Comparison of ENCODE assay signal across 20 cellular contexts in the genomic region with DNA sequence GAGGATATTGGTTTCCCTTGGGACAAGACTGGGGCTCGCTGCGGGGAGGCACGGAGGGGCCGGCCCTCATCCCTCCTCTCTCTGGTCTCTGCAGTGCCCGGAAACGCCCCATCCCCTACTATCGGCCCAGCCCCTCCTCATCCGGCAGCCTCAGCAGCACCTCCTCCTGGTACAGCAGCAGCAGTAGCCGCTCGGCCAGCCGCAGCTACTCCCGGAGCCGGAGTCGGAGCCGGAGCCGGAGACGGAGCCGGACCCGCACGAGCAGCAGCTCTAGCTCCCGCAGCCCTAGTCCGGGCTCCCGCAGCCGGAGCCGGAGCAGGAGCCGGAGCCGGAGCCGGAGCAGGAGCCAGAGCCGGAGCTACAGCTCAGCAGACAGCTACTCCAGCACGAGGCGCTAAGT. TPM values are rescaled to one million over a fixed set of nuclear protein-coding genes. Genes with fewer than 3 reads are reported as not detected.
DNase-seq lines count a peak whose midpoint lies in the region; ATAC-seq and TF ChIP-seq lines count a peak whose summit lies in the region.
"Had no signal": no experiment of that assay in that cellular context is flagged by ENCODE, and none has a peak within 500 bp of the region (broad histone marks: within the 10 kb centered on the region; RNA-seq: fewer than 3 reads in every experiment).

No MANE protein-coding gene starts in this region.

- WGBS in H9 (ENCODE audit: extremely low coverage, insufficient read length, low lambda C conversion rate): no CpG with 5 or more reads among the region's 31 CpGs
- WGBS in endodermal cell (ENCODE audit: insufficient coverage in 1 of 2, insufficient read length in 1 of 2), 2 experiments: 85 to 95% methylated on average over 8 to 31 of the region's 31 CpGs
- WGBS in mesendoderm (ENCODE audit: extremely low coverage, insufficient coverage, low lambda C conversion rate): no CpG with 5 or more reads among the region's 31 CpGs

- H3K27me3 ChIP-seq in A673 (replicated peaks; ENCODE audit: insufficient read depth, low read depth, low read length, poor library complexity) (peaks cover 22% of the 10 kb centered on the region), H9 (ENCODE audit: insufficient read depth, low read length) (no peaks in the 10 kb centered on the region), endodermal cell (ENCODE audit: control insufficient read depth, insufficient read depth, low read length, poor library complexity, severe bottlenecking) (no peaks in the 10 kb centered on the region), mesendoderm (ENCODE audit: insufficient read depth, low read length, poor library complexity) (no peaks in the 10 kb centered on the region)
- H3K27me3 ChIP-seq: body of pancreas, SJCRH30 had no signal

- H3K9me3 ChIP-seq in A673 (ENCODE audit: low read depth, low read length, poor library complexity, severe bottlenecking): no peaks in the 10 kb centered on the region
- H3K9me3 ChIP-seq in H9 (ENCODE audit: control insufficient read depth, low read depth, low read length): peaks cover 5% of the 10 kb centered on the region
- peaks cover 10% of the 10 kb centered on the region for H3K9me3 ChIP-seq in endodermal cell (ENCODE audit: control insufficient read depth, low read length)
- H3K9me3 ChIP-seq: body of pancreas, pancreas, SJCRH30 had no signal

- BruUV-seq in A673 (replicated peaks; lab: Mats Ljungman, UMichigan): no TSS peak

- CTCF ChIA-PET in A673 (lab: Charles Lee): no interaction called here

- H4K8ac ChIP-seq in H9 (replicated peaks; ENCODE audit: insufficient read length, low read depth, low read length) (no peak overlapping the region), mesendoderm (ENCODE audit: low read depth, low read length) (no peak overlapping the region)

- no peaks in the 10 kb centered on the region for H3K79me1 ChIP-seq in H9 (ENCODE audit: insufficient read depth, low read depth, low read length, poor library complexity, severe bottlenecking)
- no peaks in the 10 kb centered on the region for H3K79me1 ChIP-seq in mesendoderm (ENCODE audit: low read length)

- H3K9me3 Mint-ChIP-seq in H9 (peaks cover 5 to 8% of the 10 kb centered on the region in 2 experiments; a peak in 4 of 5 replicates), endodermal cell (peaks cover 8% of the 10 kb centered on the region)

- no peak overlapping the region for H3T11ph ChIP-seq in H9 (ENCODE audit: low read length)

- DNase-seq in A673 (ENCODE audit: low spot score): no peak
- peak; percentile 98 for DNase-seq in H9
- peak; percentile 94 for DNase-seq in endodermal cell
- DNase-seq in mesendoderm: peak; percentile 84
- DNase-seq in foreskin melanocyte: no peak
- no peak for DNase-seq in NCI-H1105 (lab: John Stamatoyannopoulos, UW)
- DNase-seq in activated CD8-positive, alpha-beta memory T cell treated with anti-CD3 and anti-CD28 coated beads for 24 hours: no peak
- DNase-seq: activated CD4-positive, alpha-beta T cell treated with anti-CD3 and anti-CD28 coated beads, Interleukin-2, amount 10 ng/mL, durations not matched to agents 24 days and 14 days; activated naive CD4-positive, alpha-beta T cell treated with anti-CD3 and anti-CD28 coated beads, Interleukin-2, amount 50 U/mL, for 16 hours; body of pancreas; COR-L47; dermis blood vessel endothelial cell; esophagus squamous epithelium; NCI-H1930; NCI-H510A treated with DMSO at 0.1 percent for 48 hours; pancreas; SJCRH30; T-helper 9 cell had no signal

- no peak overlapping the region for H3K4ac ChIP-seq in H9 (ENCODE audit: low read depth, low read length)
- no peak overlapping the region for H3K4ac ChIP-seq in mesendoderm (ENCODE audit: low read depth, low read length)

- no peak overlapping the region for H2BK12ac ChIP-seq in H9 (ENCODE audit: insufficient read length, low read depth, low read length)

- H3K23me2 ChIP-seq in H9 (ENCODE audit: insufficient read length, low read depth, low read length, poor library complexity, severe bottlenecking): peaks cover 13% of the 10 kb centered on the region

- ATAC-seq in GM19023 (IDR thresholded peaks at IDR 0.05; ENCODE audit: unreplicated experiment): no peak
- ATAC-seq: body of pancreas; pancreas; stimulated activated memory B cell treated with anti-CD40 and anti-IgM and Interleukin-4, amounts not matched to agents 10 μg/mL and 1 μg/mL and 100 μg/mL, for 72 hours had no signal

- no peak overlapping the region for H2AFZ ChIP-seq in H9 (ENCODE audit: low read length)

- TF ChIP-seq CTCF in A673 (conservative IDR thresholded peaks at IDR 0.05; ENCODE audit: low read depth, low read length): 0 out of 2 replicates have a peak, but pooled peaks have one; percentile 19
- TF ChIP-seq CTCF in H9 (conservative IDR thresholded peaks at IDR 0.05): peak; percentile 71
- TF ChIP-seq CTCF in endodermal cell (conservative IDR thresholded peaks at IDR 0.05): peak; percentile 64

- H3K27ac ChIP-seq in A673 (ENCODE audit: low read depth, low read length, poor library complexity, severe bottlenecking) (no peak overlapping the region), H9 (ENCODE audit: insufficient read length, low read depth, low read length) (no peak overlapping the region), endodermal cell (ENCODE audit: low read depth, low read length) (no peak overlapping the region), mesendoderm (ENCODE audit: low read depth, low read length) (no peak overlapping the region)
- H3K27ac ChIP-seq: body of pancreas, pancreas, SJCRH30 had no signal

- H3K36me3 ChIP-seq in A673 (ENCODE audit: insufficient read depth, low read length, poor library complexity, severe bottlenecking) (no peaks in the 10 kb centered on the region), endodermal cell (ENCODE audit: control insufficient read depth, insufficient read depth, low read length) (no peaks in the 10 kb centered on the region), mesendoderm (ENCODE audit: control insufficient read depth, insufficient read depth, low read length) (no peaks in the 10 kb centered on the region)
- H3K36me3 ChIP-seq: esophagus squamous epithelium, pancreas, SJCRH30 had no signal

- H3K56ac ChIP-seq in H9 (ENCODE audit: insufficient read length, low read depth, low read length) (no peak overlapping the region), mesendoderm (ENCODE audit: low read length) (no peak overlapping the region)

- H4K5ac ChIP-seq in H9 (ENCODE audit: insufficient read length, low read depth, low read length): no peak overlapping the region
- no peak overlapping the region for H4K5ac ChIP-seq in mesendoderm (ENCODE audit: low read length)

- no peaks in the 10 kb centered on the region for H3K79me2 ChIP-seq in H9 (ENCODE audit: insufficient read depth, low read length)
- H3K79me2 ChIP-seq in mesendoderm (ENCODE audit: control insufficient read depth, insufficient read depth, low read length): no peaks in the 10 kb centered on the region

- H3K4me2 ChIP-seq in H9 (ENCODE audit: insufficient read depth, insufficient read length, low read length): no peak overlapping the region
- no peak overlapping the region for H3K4me2 ChIP-seq in mesendoderm (ENCODE audit: low read length)

- peaks cover 15 to 22% (median 18%) of the 10 kb centered on the region in 3 experiments for H3K36me3 Mint-ChIP-seq in H9 (ENCODE audit: insufficient read depth in 1 of 3, low read depth in 3 of 3)
- H3K36me3 Mint-ChIP-seq in endodermal cell (ENCODE audit: low read depth): peaks cover 5% of the 10 kb centered on the region
- H3K36me3 Mint-ChIP-seq: stimulated activated memory B cell treated with anti-CD40 and anti-IgM and Interleukin-4, amounts not matched to agents 10 μg/mL and 1 μg/mL and 100 μg/mL, for 72 hours had no signal

- H3K14ac ChIP-seq in H9 (ENCODE audit: insufficient read depth, low read length): no peak overlapping the region

- H2BK120ac ChIP-seq in H9 (ENCODE audit: low read depth, low read length, poor library complexity, severe bottlenecking) (no peak overlapping the region), mesendoderm (ENCODE audit: low read depth, low read length) (no peak overlapping the region)

- H3K4me1 ChIP-seq in A673 (ENCODE audit: insufficient read depth, low read length, poor library complexity, severe bottlenecking) (no peaks in the 10 kb centered on the region), H9 (ENCODE audit: insufficient read depth, low read length) (peaks cover 4% of the 10 kb centered on the region; the same call in 1 of the 2 replicates), endodermal cell (ENCODE audit: control insufficient read depth, insufficient read depth, low read length) (no peaks in the 10 kb centered on the region), mesendoderm (ENCODE audit: control insufficient read depth, low read depth, low read length) (peaks cover 4% of the 10 kb centered on the region)
- H3K4me1 ChIP-seq: body of pancreas, pancreas, SJCRH30 had no signal

- POLR2A ChIA-PET in A673 (lab: Charles Lee; ENCODE audit: low non-redundant PET): no interaction called here

- H3K4me3 ChIP-seq in A673 (ENCODE audit: low read depth, low read length, poor library complexity, severe bottlenecking) (no peak overlapping the region), endodermal cell (ENCODE audit: low read length) (no peak overlapping the region), mesendoderm (ENCODE audit: low read length) (no peak overlapping the region)
- H3K4me3 ChIP-seq: body of pancreas, pancreas, SJCRH30 had no signal

- no peak overlapping the region for H3K9ac ChIP-seq in H9 (ENCODE audit: extremely low read depth, insufficient read length, low read length)
- H3K9ac ChIP-seq in endodermal cell (ENCODE audit: extremely low read depth, low read length, poor library complexity, severe bottlenecking): no peak overlapping the region
- H3K9ac ChIP-seq in mesendoderm (ENCODE audit: low read length): no peak overlapping the region

- H2AK5ac ChIP-seq in H9 (ENCODE audit: insufficient read length, low read length) (no peak overlapping the region), mesendoderm (ENCODE audit: low read length) (no peak overlapping the region)

- no peak overlapping the region for H2BK5ac ChIP-seq in H9 (ENCODE audit: insufficient read length, low read length)
- no peak overlapping the region for H2BK5ac ChIP-seq in mesendoderm (ENCODE audit: low read length)

- no peaks in the 10 kb centered on the region for H4K20me1 ChIP-seq in H9 (ENCODE audit: control insufficient read depth, insufficient read depth, insufficient read length)

- H2BK20ac ChIP-seq in H9 (ENCODE audit: low read depth, low read length, poor library complexity, severe bottlenecking): no peak overlapping the region

- H3K27me3 Mint-ChIP-seq in H9 (ENCODE audit: low read depth) (no peaks in the 10 kb centered on the region; the same call in 1 of the 2 replicates), endodermal cell (ENCODE audit: insufficient read depth) (peaks cover 4% of the 10 kb centered on the region)

- no peak overlapping the region for H3K18ac ChIP-seq in H9 (ENCODE audit: insufficient read length, low read depth, low read length)
- no peak overlapping the region for H3K18ac ChIP-seq in mesendoderm (ENCODE audit: low read length)

- H3K4me1 Mint-ChIP-seq in H9 (peaks cover 20 to 34% of the 10 kb centered on the region in 2 experiments), endodermal cell (peaks cover 17% of the 10 kb centered on the region)
- H3K4me1 Mint-ChIP-seq: stimulated activated memory B cell treated with anti-CD40 and anti-IgM and Interleukin-4, amounts not matched to agents 10 μg/mL and 1 μg/mL and 100 μg/mL, for 72 hours had no signal

- intact Hi-C loops in A673 (cut with micrococcal nuclease; ENCODE audit: unreplicated experiment): no loop called here

- no peak overlapping the region; a peak in 1 of 7 replicates for H3K27ac Mint-ChIP-seq in H9
- H3K27ac Mint-ChIP-seq in endodermal cell: no peak overlapping the region
- H3K27ac Mint-ChIP-seq: activated CD4-positive, alpha-beta T cell treated with anti-CD3 and anti-CD28 coated beads, Interleukin-2, amount 10 ng/mL, durations not matched to agents 24 days and 14 days; stimulated activated memory B cell treated with anti-CD40 and anti-IgM and Interleukin-4, amounts not matched to agents 10 μg/mL and 1 μg/mL and 100 μg/mL, for 72 hours had no signal

- H3K23ac ChIP-seq in H9 (ENCODE audit: insufficient read length, low read depth, low read length) (no peak overlapping the region), mesendoderm (ENCODE audit: low read length) (no peak overlapping the region)

- H4K91ac ChIP-seq in H9 (ENCODE audit: insufficient read length, low read depth, low read length): no peak overlapping the region

- H2BK15ac ChIP-seq in H9 (ENCODE audit: low read depth, low read length) (no peak overlapping the region), mesendoderm (replicated peaks; ENCODE audit: low read depth) (no peak overlapping the region)

- no peak overlapping the region for H3K4me3 Mint-ChIP-seq in H9
- H3K4me3 Mint-ChIP-seq in endodermal cell: no peak overlapping the region
- H3K4me3 Mint-ChIP-seq: activated CD4-positive, alpha-beta T cell treated with anti-CD3 and anti-CD28 coated beads, Interleukin-2, amount 10 ng/mL, durations not matched to agents 24 days and 14 days; stimulated activated memory B cell treated with anti-CD40 and anti-IgM and Interleukin-4, amounts not matched to agents 10 μg/mL and 1 μg/mL and 100 μg/mL, for 72 hours had no signal

RNA-seq across cellular contexts. Expression of a gene that starts 22.3 kb away (rescaled TPM):
- total RNA-seq in A673 (2021) (0.13 and 0.42 TPM in 2 replicates), H9 (2021) (3.0 and 3.2 TPM in 2 replicates), endodermal cell (10 to 100 TPM in 1 of 2 donors, 1 to 10 TPM in 1; 9.7 to 10.4 TPM)
- polyA plus RNA-seq in endodermal cell (2013, experiment 1 of 2): 5.5 TPM
- 7.6 TPM for polyA plus RNA-seq in endodermal cell (2013, experiment 2 of 2)
- polyA plus RNA-seq in mesendoderm (2013, experiment 1 of 2): 13.5 TPM
- 14.3 TPM for polyA plus RNA-seq in mesendoderm (2013, experiment 2 of 2)
- total RNA-seq: activated CD4-positive, alpha-beta T cell treated with anti-CD3 and anti-CD28 coated beads, Interleukin-2, amount 10 ng/mL, durations not matched to agents 24 days and 14 days had no signal

Comparison
In these comparisons a context has a peak if more than half of its experiments do, and no peak if none do; other contexts are left out.
1. DNase-seq: peak in H9 (single experiment), endodermal cell (single experiment) and mesendoderm (single experiment); none in A673 (single experiment), foreskin melanocyte (single experiment), NCI-H1105 (single experiment) and activated CD8-positive, alpha-beta memory T cell treated with anti-CD3 and anti-CD28 coated beads for 24 hours (single experiment).
2. CTCF ChIP-seq: peak in every context shown above with its lines; median percentile 71 in H9; 64 in endodermal cell; 19 in A673.